ENCODE assay signal across 18 cellular contexts in genomic region chr4:177239475-177239874, GRCh38.
A peak's percentile ranks its signal among the peaks of the same experiment; 100 is the strongest.
DNase-seq lines count a peak whose midpoint lies in the region; ATAC-seq, FAIRE-seq and TF ChIP-seq lines count a peak whose summit lies in the region.
"Had no signal": no experiment of that assay in that cellular context is flagged by ENCODE, and none has a peak within 500 bp of the region (broad histone marks: within the 10 kb centered on the region; RNA-seq: fewer than 3 reads in every experiment).

No MANE protein-coding gene starts in this region.

- no peak for FAIRE-seq in astrocyte (lab: Jason Lieb, UNC)
- no peak for FAIRE-seq in small intestine (lab: Jason Lieb, UNC)
- FAIRE-seq: A549, G401.6, GM12892, H54, K562 had no signal

- no peak overlapping the region for H2AFZ ChIP-seq in astrocyte (ENCODE audit: low read depth, low read length)

- H3K9ac ChIP-seq in astrocyte (ENCODE audit: low read length), result no peak overlapping the region
- no peak overlapping the region for H3K9ac ChIP-seq in subcutaneous abdominal adipose tissue (ENCODE audit: low read length in 5 of 5)
- H3K9ac ChIP-seq: BLaER1 treated with 17β-estradiol and CSF1 and Interleukin-3, amounts not matched to agents 10 nM and 100 nM had no signal

- in situ Hi-C loops in brain microvascular endothelial cell (cut with HindIII; ENCODE audit: low pct_ligation_motif_present, low sequenced_read_pairs), result no loop called here

- no peak for ATAC-seq in SK-N-SH treated with all-trans-retinoic acid at 6 μM for 48 hours
- ATAC-seq: A549, HCT116, K562 had no signal

- peak; percentile 33 for DNase-seq in EH (ENCODE audit: low read depth)
- peak; percentile 23 for DNase-seq in astrocyte (ENCODE audit: low read depth)
- peak; percentile 54 for DNase-seq in fibroblast of the aortic adventitia (ENCODE audit: low read depth)
- no peak for DNase-seq in esophagus squamous epithelium (lab: John Stamatoyannopoulos, UW)
- DNase-seq in brain microvascular endothelial cell, result no peak
- DNase-seq in small intestine, result no peak
- DNase-seq: CD4-positive, CD25-positive, alpha-beta regulatory T cell; EL had no signal

- no peak for TF ChIP-seq CTCF in astrocyte (IDR thresholded peaks at IDR 0.05; ENCODE audit: insufficient read depth, low read depth, low read length)
- TF ChIP-seq CTCF in fibroblast of the aortic adventitia (IDR thresholded peaks at IDR 0.05; ENCODE audit: insufficient read depth, low read length), result no peak
- TF ChIP-seq CTCF in esophagus squamous epithelium (IDR thresholded peaks at IDR 0.05), result no peak
- no peak for TF ChIP-seq CTCF in brain microvascular endothelial cell (IDR thresholded peaks at IDR 0.05; ENCODE audit: low read depth, low read length, missing control alignments)

- intact Hi-C loops in esophagus squamous epithelium (cut with DNase I), result no loop called here

- 44 to 60% methylated on average over 1 of the region's 1 CpG for WGBS in esophagus squamous epithelium, 2 donors
- WGBS in small intestine, 3 donors, result 74 to 87% (median 80%) methylated on average over 1 of the region's 1 CpG

- no peaks in the 10 kb centered on the region for H4K20me1 ChIP-seq in astrocyte (ENCODE audit: insufficient read depth, low read length)
- H4K20me1 ChIP-seq: BLaER1 treated with 17β-estradiol and CSF1 and Interleukin-3, amounts not matched to agents 10 nM and 100 nM had no signal

- TF ChIP-seq POLR2A in esophagus squamous epithelium (IDR thresholded peaks at IDR 0.05), result no peak

- no peak overlapping the region for H3K4me2 ChIP-seq in astrocyte (ENCODE audit: low read length)
- H3K4me2 ChIP-seq: A549; BLaER1 treated with 17β-estradiol and CSF1 and Interleukin-3, amounts not matched to agents 10 nM and 100 nM had no signal

- H3K27ac ChIP-seq in astrocyte (ENCODE audit: low read depth, low read length) (no peak overlapping the region), subcutaneous abdominal adipose tissue (ENCODE audit: low read depth, low read length) (peak overlapping the region; percentile 33), esophagus squamous epithelium (no peak overlapping the region), brain microvascular endothelial cell (no peak overlapping the region), small intestine (ENCODE audit: low read depth in 1 of 2, low read length in 1 of 2) (no peak overlapping the region)
- H3K27ac ChIP-seq: A549; BLaER1 treated with 17β-estradiol and CSF1 and Interleukin-3, amounts not matched to agents 10 nM and 100 nM; HL-60 had no signal

- peaks cover 2% of the 10 kb centered on the region for H3K4me1 Mint-ChIP-seq in astrocyte (ENCODE audit: low read depth, unreplicated experiment)

- no peaks in the 10 kb centered on the region for H3K36me3 Mint-ChIP-seq in astrocyte (ENCODE audit: low read depth, unreplicated experiment)
- H3K36me3 Mint-ChIP-seq: CD4-positive, CD25-positive, alpha-beta regulatory T cell had no signal

- H3K4me3 Mint-ChIP-seq in astrocyte (ENCODE audit: unreplicated experiment), result no peak overlapping the region
- H3K4me3 Mint-ChIP-seq: CD4-positive, CD25-positive, alpha-beta regulatory T cell had no signal

- no peaks in the 10 kb centered on the region for H3K27me3 ChIP-seq in astrocyte (ENCODE audit: insufficient read depth, low read length)
- H3K27me3 ChIP-seq in subcutaneous abdominal adipose tissue (ENCODE audit: control insufficient read depth in 5 of 5, insufficient read depth in 4 of 5, low read length in 5 of 5), result no peaks in the 10 kb centered on the region
- no peaks in the 10 kb centered on the region for H3K27me3 ChIP-seq in esophagus squamous epithelium
- no peaks in the 10 kb centered on the region for H3K27me3 ChIP-seq in brain microvascular endothelial cell (replicated peaks)
- H3K27me3 ChIP-seq in small intestine (ENCODE audit: control insufficient read depth in 2 of 2, insufficient read depth in 2 of 2, low read length in 2 of 2), result peaks cover 0 to 3% of the 10 kb centered on the region in 2 donors
- H3K27me3 ChIP-seq: BLaER1 treated with 17β-estradiol and CSF1 and Interleukin-3, amounts not matched to agents 10 nM and 100 nM had no signal

- H3K4me3 ChIP-seq in astrocyte (ENCODE audit: insufficient read depth, low read depth, low read length), result no peak overlapping the region
- H3K4me3 ChIP-seq in fibroblast of the aortic adventitia (ENCODE audit: low read depth, low read length), result no peak overlapping the region
- no peak overlapping the region for H3K4me3 ChIP-seq in subcutaneous abdominal adipose tissue (ENCODE audit: low read depth in 1 of 5, low read length in 5 of 5)
- no peak overlapping the region for H3K4me3 ChIP-seq in esophagus squamous epithelium
- no peak overlapping the region for H3K4me3 ChIP-seq in brain microvascular endothelial cell (ENCODE audit: low read depth, low read length)
- H3K4me3 ChIP-seq in small intestine (ENCODE audit: low read depth in 1 of 2, low read length in 2 of 2), result no peak overlapping the region
- H3K4me3 ChIP-seq: A549; BLaER1 treated with 17β-estradiol and CSF1 and Interleukin-3, amounts not matched to agents 10 nM and 100 nM; K562 had no signal

- H3K9me3 ChIP-seq in astrocyte (ENCODE audit: insufficient read depth, low read depth, low read length) (no peaks in the 10 kb centered on the region), subcutaneous abdominal adipose tissue (ENCODE audit: control insufficient read depth in 5 of 5, low read length in 5 of 5) (no peaks in the 10 kb centered on the region), esophagus squamous epithelium (no peaks in the 10 kb centered on the region), small intestine (ENCODE audit: control insufficient read depth, low read depth) (no peaks in the 10 kb centered on the region)
- H3K9me3 ChIP-seq: A549; BLaER1 treated with 17β-estradiol and CSF1 and Interleukin-3, amounts not matched to agents 10 nM and 100 nM had no signal

- no peaks in the 10 kb centered on the region for H3K27me3 Mint-ChIP-seq in astrocyte (ENCODE audit: low read depth, unreplicated experiment)
- H3K27me3 Mint-ChIP-seq: CD4-positive, CD25-positive, alpha-beta regulatory T cell had no signal

- H3K36me3 ChIP-seq in astrocyte (ENCODE audit: insufficient read depth, low read length), result no peaks in the 10 kb centered on the region
- no peaks in the 10 kb centered on the region for H3K36me3 ChIP-seq in subcutaneous abdominal adipose tissue (ENCODE audit: control insufficient read depth in 5 of 5, insufficient read depth in 5 of 5, low read length in 5 of 5)
- no peaks in the 10 kb centered on the region for H3K36me3 ChIP-seq in esophagus squamous epithelium
- H3K36me3 ChIP-seq in brain microvascular endothelial cell (replicated peaks), result no peaks in the 10 kb centered on the region
- H3K36me3 ChIP-seq in small intestine (ENCODE audit: control insufficient read depth in 2 of 2, insufficient read depth in 2 of 2, low read length in 2 of 2), result no peaks in the 10 kb centered on the region
- H3K36me3 ChIP-seq: BLaER1 treated with 17β-estradiol and CSF1 and Interleukin-3, amounts not matched to agents 10 nM and 100 nM had no signal

- H3K4me1 ChIP-seq in astrocyte (ENCODE audit: insufficient read depth, low read length), result no peaks in the 10 kb centered on the region
- H3K4me1 ChIP-seq in subcutaneous abdominal adipose tissue (ENCODE audit: control insufficient read depth in 5 of 5, insufficient read depth in 5 of 5, low read length in 5 of 5), result peaks cover 0 to 10% (median 0%) of the 10 kb centered on the region in 5 donors
- no peaks in the 10 kb centered on the region for H3K4me1 ChIP-seq in esophagus squamous epithelium
- H3K4me1 ChIP-seq in small intestine (ENCODE audit: control insufficient read depth in 2 of 2, insufficient read depth in 1 of 2, low read depth in 1 of 2, low read length in 1 of 2), result no peaks in the 10 kb centered on the region
- H3K4me1 ChIP-seq: A549; BLaER1 treated with 17β-estradiol and CSF1 and Interleukin-3, amounts not matched to agents 10 nM and 100 nM had no signal

- peaks cover 2% of the 10 kb centered on the region for H3K9me3 Mint-ChIP-seq in astrocyte (ENCODE audit: unreplicated experiment)

- H3K79me2 ChIP-seq in astrocyte (ENCODE audit: insufficient read depth, low read length), result no peaks in the 10 kb centered on the region

- no peak overlapping the region for H3K27ac Mint-ChIP-seq in astrocyte (ENCODE audit: unreplicated experiment)
- H3K27ac Mint-ChIP-seq: CD4-positive, CD25-positive, alpha-beta regulatory T cell had no signal

TF ChIP-seq in SK-N-SH treated with all-trans-retinoic acid at 6 μM for 48 hours, 23 proteins besides CTCF, POLR2A, EP300 and RAD21 (continues in another document):
- no peak for TF ChIP-seq ZFP30 (CRISPR knock-in tag; IDR thresholded peaks at IDR 0.05)
- no peak for TF ChIP-seq PPARA (CRISPR knock-in tag; IDR thresholded peaks at IDR 0.05; ENCODE audit: borderline replicate concordance)
- no peak for TF ChIP-seq PATZ1 (CRISPR knock-in tag; IDR thresholded peaks at IDR 0.05; ENCODE audit: borderline replicate concordance)
- TF ChIP-seq CREB5 (CRISPR knock-in tag; IDR thresholded peaks at IDR 0.05; ENCODE audit: low read depth), result no peak

Comparison
In these comparisons a context has a peak if more than half of its experiments do, and no peak if none do; other contexts are left out.
1. DNase-seq: peak in EH (single experiment), astrocyte (single experiment) and fibroblast of the aortic adventitia (single experiment); none in esophagus squamous epithelium (single experiment), brain microvascular endothelial cell (single experiment) and small intestine (single experiment).